In genomic region chr12:8078400-8078799, GRCh38 we compare ENCODE assay signal across 8 cellular contexts. TPM values are rescaled to one million over a fixed set of nuclear protein-coding genes. Genes with fewer than 3 reads are reported as not detected.
DNase-seq lines count a peak whose midpoint lies in the region; ATAC-seq and TF ChIP-seq lines count a peak whose summit lies in the region.

No MANE protein-coding gene starts in this region.

- no peaks in the 10 kb centered on the region for H3K9me3 Mint-ChIP-seq in Calu3 (ENCODE audit: low read depth, unreplicated experiment)
- H3K9me3 Mint-ChIP-seq in mesothelial cell of epicardium = no peaks in the 10 kb centered on the region

- H3K36me3 Mint-ChIP-seq in Calu3 (ENCODE audit: insufficient read depth, unreplicated experiment) = peaks cover 22% of the 10 kb centered on the region
- H3K36me3 Mint-ChIP-seq in mesothelial cell of epicardium = no peaks in the 10 kb centered on the region

- TF ChIP-seq CTCF in Calu3 (IDR thresholded peaks at IDR 0.05; ENCODE audit: unreplicated experiment) (no peak), LNCAP (IDR thresholded peaks at IDR 0.05) (peak; percentile 46), body of pancreas (IDR thresholded peaks at IDR 0.05) (peak in 5 of 7 experiments; percentile 15 to 40 (median 29)), mesothelial cell of epicardium (IDR thresholded peaks at IDR 0.05; ENCODE audit: unreplicated experiment) (peak; percentile 47), upper lobe of right lung (IDR thresholded peaks at IDR 0.05) (peak; percentile 39)

- DNase-seq in Calu3 (peak; percentile 58), T-helper 1 cell (peak; percentile 41 to 63 (median 55)), body of pancreas (peak in 3 of 4 donors; percentile 23 to 43 (median 28)), mesothelial cell of epicardium (ENCODE audit: low spot score in 2 of 2, unreplicated experiment in 2 of 2) (no peak), upper lobe of right lung (no peak)

- intact Hi-C loops in Calu3 (cut with micrococcal nuclease; ENCODE audit: unreplicated experiment) (loop anchor here (1.0 to 5.0 kb wide), 2 partner anchors 32 to 41 kb away; no protein-coding TSS in a partner anchor), body of pancreas (cut with DNase I) (no loop called here), upper lobe of right lung (cut with DNase I) (no loop called here)

- H3K9me3 ChIP-seq in body of pancreas = no peaks in the 10 kb centered on the region
- H3K9me3 ChIP-seq in upper lobe of right lung = no peaks in the 10 kb centered on the region

- CTCF ChIA-PET in Calu3 (lab: Charles Lee) = interaction anchor here (0.6 to 1.7 kb wide), 8 partner anchors 11 to 246 kb away, joined by 3 to 6 read pairs (median 3); no protein-coding TSS in a partner anchor

- H3K36me3 ChIP-seq in body of pancreas (replicated peaks in 1 of 2; ENCODE audit: insufficient read depth in 1 of 2, low read depth in 2 of 2) (no peaks in the 10 kb centered on the region), upper lobe of right lung (no peaks in the 10 kb centered on the region)

- no peak for TF ChIP-seq POLR2A in body of pancreas (IDR thresholded peaks at IDR 0.05)

- H3K4me3 Mint-ChIP-seq in Calu3 (ENCODE audit: low read depth, unreplicated experiment) (no peak overlapping the region), mesothelial cell of epicardium (no peak overlapping the region)

- WGBS in body of pancreas, 2 donors = 24 to 33% methylated on average over 4 of the region's 4 CpGs

- H3K4me3 ChIP-seq in body of pancreas (no peak overlapping the region), upper lobe of right lung (no peak overlapping the region)

- ATAC-seq in body of pancreas (no peak), upper lobe of right lung (peak; percentile 23), HG03432 (IDR thresholded peaks at IDR 0.05; ENCODE audit: unreplicated experiment) (no peak), GM19463 (IDR thresholded peaks at IDR 0.05; ENCODE audit: unreplicated experiment) (no peak)

- no TSS peak for BruUV-seq in Calu3 (replicated peaks; lab: Mats Ljungman, UMichigan)

- H3K27ac ChIP-seq in body of pancreas (no peak overlapping the region), upper lobe of right lung (no peak overlapping the region)

- H3K27ac Mint-ChIP-seq in Calu3 (ENCODE audit: unreplicated experiment) (no peak overlapping the region), mesothelial cell of epicardium (no peak overlapping the region)

- H3K4me1 ChIP-seq in body of pancreas (peaks cover 28% of the 10 kb centered on the region), upper lobe of right lung (peaks cover 6% of the 10 kb centered on the region)

- H3K27me3 Mint-ChIP-seq in Calu3 (ENCODE audit: unreplicated experiment) (no peaks in the 10 kb centered on the region), mesothelial cell of epicardium (ENCODE audit: low read depth) (no peaks in the 10 kb centered on the region)

- H3K4me1 Mint-ChIP-seq in Calu3 (ENCODE audit: low read depth, unreplicated experiment) = peaks cover 17% of the 10 kb centered on the region
- peaks cover 38% of the 10 kb centered on the region for H3K4me1 Mint-ChIP-seq in mesothelial cell of epicardium

- no peaks in the 10 kb centered on the region for H3K27me3 ChIP-seq in body of pancreas
- H3K27me3 ChIP-seq in upper lobe of right lung = no peaks in the 10 kb centered on the region

RNA-seq across cellular contexts. Expression of gene NECAP1, which starts 3.7 kb away (rescaled TPM):
- total RNA-seq in Calu3 (2022) (25.1 and 28.4 TPM in 2 replicates), body of pancreas (10 to 100 TPM; 30.3 to 38.7 TPM), mesothelial cell of epicardium (26.1 to 31.0 TPM (median 28.7 TPM) in 3 replicates), upper lobe of right lung (36.7 TPM)

RNA-seq across cellular contexts. Expression of gene C3AR1, which starts 12.2 kb away (rescaled TPM):
- total RNA-seq in Calu3 (2022) = not detected in 2 replicates
- total RNA-seq in body of pancreas = 1 to 10 TPM in 1 of 2 donors, under 1 TPM in 1; 0.66 to 3.9 TPM
- total RNA-seq in mesothelial cell of epicardium = not detected in 3 replicates
- 45.0 TPM for total RNA-seq in upper lobe of right lung

RNA-seq across cellular contexts. Expression of gene CLEC4A, which starts 45.0 kb away (rescaled TPM):
- 0.47 TPM in 1 of 2 replicates, not detected in the other for total RNA-seq in Calu3 (2022)
- under 1 TPM in 1 of 2 donors, not detected in 1; 0.52 TPM for total RNA-seq in body of pancreas
- 0.70 to 1.5 TPM (median 1.1 TPM) in 3 replicates for total RNA-seq in mesothelial cell of epicardium
- 8.3 TPM for total RNA-seq in upper lobe of right lung

RNA-seq across cellular contexts. Expression of gene FOXJ2, which starts 45.9 kb away (rescaled TPM):
- total RNA-seq in Calu3 (2022) = 12.6 and 13.4 TPM in 2 replicates
- 10 to 100 TPM in 1 of 2 donors, 1 to 10 TPM in 1; 7.5 to 11.9 TPM for total RNA-seq in body of pancreas
- total RNA-seq in mesothelial cell of epicardium = 16.1 to 16.7 TPM (median 16.7 TPM) in 3 replicates
- total RNA-seq in upper lobe of right lung = 20.3 TPM

Comparison
In these comparisons a context has a peak if more than half of its experiments do, and no peak if none do; other contexts are left out.
1. DNase-seq: peak in Calu3 (single experiment), T-helper 1 cell (5 of 5) and body of pancreas (3 of 4); none in mesothelial cell of epicardium (0 of 2) and upper lobe of right lung (single experiment).